ENCODE assay signal across 10 cellular contexts in the genomic region with DNA sequence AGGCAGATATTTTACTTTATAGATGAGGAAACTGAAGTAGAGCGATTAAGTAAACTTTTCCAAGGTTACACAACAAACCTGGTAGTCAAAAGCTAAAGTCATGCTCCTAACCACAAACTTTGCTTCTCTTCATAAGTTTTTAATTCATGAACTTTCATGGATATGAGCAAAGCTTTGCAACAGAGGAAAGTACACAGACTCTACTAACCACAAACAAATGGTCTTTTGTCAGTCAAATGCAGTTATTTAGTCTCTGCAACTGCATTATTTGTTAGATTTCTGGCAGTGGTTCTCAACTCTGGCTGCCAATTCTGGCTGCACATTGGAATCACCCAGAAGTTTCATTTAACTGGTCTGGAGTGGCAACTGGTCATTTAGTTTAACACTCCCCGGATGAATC.
DNase-seq lines count a peak whose midpoint lies in the region; ATAC-seq and TF ChIP-seq lines count a peak whose summit lies in the region.
"Had no signal": no experiment of that assay in that cellular context is flagged by ENCODE, and none has a peak within 500 bp of the region (broad histone marks: within the 10 kb centered on the region; RNA-seq: fewer than 3 reads in every experiment).

No MANE protein-coding gene starts in this region.

- no peak for ATAC-seq in HG02885 (IDR thresholded peaks at IDR 0.05; ENCODE audit: poor library complexity, unreplicated experiment)
- no peak for ATAC-seq in body of pancreas

- DNase-seq in AG10803 (ENCODE audit: low read depth) (peak; percentile 95), KBM-7 (peak; percentile 32), anterior cingulate cortex (lab: John Stamatoyannopoulos, UW) (peak in 34 of 58 donors; percentile 0 to 80 (median 12)), iris pigment epithelial cell (ENCODE audit: low read depth) (peak; percentile 89), NCI-H2196 (lab: John Stamatoyannopoulos, UW; ENCODE audit: unreplicated experiment) (no peak), NCI-H2107 (lab: John Stamatoyannopoulos, UW) (no peak), body of pancreas (no peak)
- DNase-seq: endodermal cell, NCI-H226 had no signal

- H3K4me3 ChIP-seq in AG10803 (ENCODE audit: low read length) (no peak overlapping the region), body of pancreas (no peak overlapping the region)

- in situ Hi-C loops in KBM-7 (cut with MboI; ENCODE audit: low pct_unique_long_range_greater_than_20kb, low sequenced_read_pairs) = no loop called here

- WGBS in body of pancreas, 2 donors = 34 to 65% methylated on average over 2 of the region's 2 CpGs

- H3K27me3 ChIP-seq in body of pancreas = no peaks in the 10 kb centered on the region

- H3K9me3 ChIP-seq in body of pancreas = no peaks in the 10 kb centered on the region

- H3K36me3 ChIP-seq in body of pancreas (replicated peaks in 1 of 2; ENCODE audit: insufficient read depth in 1 of 2, low read depth in 2 of 2) = no peaks in the 10 kb centered on the region

- TF ChIP-seq CTCF in AG10803 (conservative IDR thresholded peaks at IDR 0.05; ENCODE audit: low read length) (no peak), body of pancreas (IDR thresholded peaks at IDR 0.05) (no peak)

- intact Hi-C loops in body of pancreas (cut with DNase I) = no loop called here

- TF ChIP-seq POLR2A in body of pancreas (IDR thresholded peaks at IDR 0.05) = no peak

- H3K4me1 ChIP-seq in body of pancreas = peaks cover 15% of the 10 kb centered on the region

- no peak overlapping the region for H3K27ac ChIP-seq in body of pancreas

Comparison
In these comparisons a context has a peak if more than half of its experiments do, and no peak if none do; other contexts are left out.
1. DNase-seq: peak in AG10803 (single experiment), KBM-7 (single experiment), anterior cingulate cortex (34 of 58) and iris pigment epithelial cell (single experiment); none in NCI-H2196 (single experiment), NCI-H2107 (single experiment) and body of pancreas (0 of 4).